Comparison of ENCODE assay signal across 9 cellular contexts in genomic region chr7:1087952-1088920, GRCh38. TPM values are rescaled to one million over a fixed set of nuclear protein-coding genes. Genes with fewer than 3 reads are reported as not detected.
A peak's percentile ranks its signal among the peaks of the same experiment; 100 is the strongest.
DNase-seq lines count a peak whose midpoint lies in the region; ATAC-seq, FAIRE-seq and TF ChIP-seq lines count a peak whose summit lies in the region.
"Had no signal": no experiment of that assay in that cellular context is flagged by ENCODE, and none has a peak within 500 bp of the region (broad histone marks: within the 10 kb centered on the region; RNA-seq: fewer than 3 reads in every experiment).

TSS of gene GPER1 (plus strand) at chr7:1088113. CDS start at chr7:1091729, 3,616 bp downstream.

- TF ChIP-seq CTCF in AG10803 (conservative IDR thresholded peaks at IDR 0.05; ENCODE audit: low read length) (no peak), HFFc6 (IDR thresholded peaks at IDR 0.05) (no peak)

- peaks cover 46% of the 10 kb centered on the region for H3K4me1 Mint-ChIP-seq in HFFc6 (ENCODE audit: low read depth)
- H3K4me1 Mint-ChIP-seq in activated naive CD8-positive, alpha-beta T cell treated with anti-CD3 and anti-CD28 coated beads, Interleukin-2, amount 50 U/mL, for 24 hours = peaks cover 16% of the 10 kb centered on the region

- peak within 1 kb of the TSS; percentile 92 for H3K4me3 Mint-ChIP-seq in HFFc6
- peak within 1 kb of the TSS; percentile 57 for H3K4me3 Mint-ChIP-seq in activated naive CD8-positive, alpha-beta T cell treated with anti-CD3 and anti-CD28 coated beads, Interleukin-2, amount 50 U/mL, for 24 hours

- DNase-seq in AG10803 (ENCODE audit: low read depth) (peak; percentile 61), HFFc6 (peak; percentile 34), left cardiac atrium (peak; percentile 82), sciatic nerve (ENCODE audit: low spot score) (peak; percentile 73), KG1 (lab: John Stamatoyannopoulos, UW) (no peak), RCC 7860 (ENCODE audit: low spot score) (no peak), SKM-1 (lab: John Stamatoyannopoulos, UW; ENCODE audit: unreplicated experiment) (no peak)
- DNase-seq in activated naive CD8-positive, alpha-beta T cell treated with anti-CD3 and anti-CD28 coated beads, Interleukin-2, amount 50 U/mL, for 24 hours = no peak

- no peaks in the 10 kb centered on the region for H3K9me3 Mint-ChIP-seq in HFFc6
- H3K9me3 Mint-ChIP-seq in activated naive CD8-positive, alpha-beta T cell treated with anti-CD3 and anti-CD28 coated beads, Interleukin-2, amount 50 U/mL, for 24 hours = no peaks in the 10 kb centered on the region

- no peaks in the 10 kb centered on the region for H3K27me3 Mint-ChIP-seq in HFFc6 (ENCODE audit: insufficient read depth)
- no peaks in the 10 kb centered on the region for H3K27me3 Mint-ChIP-seq in activated naive CD8-positive, alpha-beta T cell treated with anti-CD3 and anti-CD28 coated beads, Interleukin-2, amount 50 U/mL, for 24 hours

- H3K27ac Mint-ChIP-seq in HFFc6 = peak within 1 kb of the TSS; percentile 90
- peak within 1 kb of the TSS; percentile 59 for H3K27ac Mint-ChIP-seq in activated naive CD8-positive, alpha-beta T cell treated with anti-CD3 and anti-CD28 coated beads, Interleukin-2, amount 50 U/mL, for 24 hours

- intact Hi-C loops in left cardiac atrium (cut with DNase I) (loop anchor here (5.0 to 10.0 kb wide), 3 partner anchors 34 to 67 kb away; no protein-coding TSS in a partner anchor), sciatic nerve (cut with DNase I) (loop anchor here (5.0 kb wide), 1 partner anchor 34 kb away; no protein-coding TSS in a partner anchor)

- ATAC-seq in activated naive CD8-positive, alpha-beta T cell treated with anti-CD3 and anti-CD28 coated beads, Interleukin-2, amount 50 U/mL, for 24 hours = no peak
- ATAC-seq in left cardiac atrium (peak; percentile 92 to 94), sciatic nerve (peak; percentile 79)

- peak within 1 kb of the TSS; percentile 66 for H3K4me3 ChIP-seq in AG10803 (ENCODE audit: low read length)

- H3K36me3 Mint-ChIP-seq in HFFc6 (ENCODE audit: low read depth) = peaks cover 14% of the 10 kb centered on the region
- H3K36me3 Mint-ChIP-seq in activated naive CD8-positive, alpha-beta T cell treated with anti-CD3 and anti-CD28 coated beads, Interleukin-2, amount 50 U/mL, for 24 hours (ENCODE audit: low read depth) = no peaks in the 10 kb centered on the region

- no peak for FAIRE-seq in RCC 7860 (lab: Jason Lieb, UNC)
- FAIRE-seq: islet of Langerhans had no signal

RNA-seq across cellular contexts. Expression of gene GPER1, which starts in this region (rescaled TPM):
- total RNA-seq in HFFc6 (2021; fragmentation: NEBNext Ultra II Directional; extraction: Animal tissue kit (Norgen Biotek cat#: 25700)) = 1 to 10 TPM; 4.6 to 7.1 (median 5.3) TPM
- total RNA-seq in left cardiac atrium (1 to 10 TPM; 4.6 to 7.6 TPM), sciatic nerve (11.1 TPM)

Comparison
In these comparisons a context has a peak if more than half of its experiments do, and no peak if none do; other contexts are left out.
1. DNase-seq: peak in AG10803 (single experiment), HFFc6 (single experiment), left cardiac atrium (single experiment) and sciatic nerve (single experiment); none in activated naive CD8-positive, alpha-beta T cell treated with anti-CD3 and anti-CD28 coated beads, Interleukin-2, amount 50 U/mL, for 24 hours (single experiment), KG1 (single experiment), RCC 7860 (single experiment) and SKM-1 (single experiment).